Comparison of ENCODE assay signal across 1 cellular context in the genomic region with DNA sequence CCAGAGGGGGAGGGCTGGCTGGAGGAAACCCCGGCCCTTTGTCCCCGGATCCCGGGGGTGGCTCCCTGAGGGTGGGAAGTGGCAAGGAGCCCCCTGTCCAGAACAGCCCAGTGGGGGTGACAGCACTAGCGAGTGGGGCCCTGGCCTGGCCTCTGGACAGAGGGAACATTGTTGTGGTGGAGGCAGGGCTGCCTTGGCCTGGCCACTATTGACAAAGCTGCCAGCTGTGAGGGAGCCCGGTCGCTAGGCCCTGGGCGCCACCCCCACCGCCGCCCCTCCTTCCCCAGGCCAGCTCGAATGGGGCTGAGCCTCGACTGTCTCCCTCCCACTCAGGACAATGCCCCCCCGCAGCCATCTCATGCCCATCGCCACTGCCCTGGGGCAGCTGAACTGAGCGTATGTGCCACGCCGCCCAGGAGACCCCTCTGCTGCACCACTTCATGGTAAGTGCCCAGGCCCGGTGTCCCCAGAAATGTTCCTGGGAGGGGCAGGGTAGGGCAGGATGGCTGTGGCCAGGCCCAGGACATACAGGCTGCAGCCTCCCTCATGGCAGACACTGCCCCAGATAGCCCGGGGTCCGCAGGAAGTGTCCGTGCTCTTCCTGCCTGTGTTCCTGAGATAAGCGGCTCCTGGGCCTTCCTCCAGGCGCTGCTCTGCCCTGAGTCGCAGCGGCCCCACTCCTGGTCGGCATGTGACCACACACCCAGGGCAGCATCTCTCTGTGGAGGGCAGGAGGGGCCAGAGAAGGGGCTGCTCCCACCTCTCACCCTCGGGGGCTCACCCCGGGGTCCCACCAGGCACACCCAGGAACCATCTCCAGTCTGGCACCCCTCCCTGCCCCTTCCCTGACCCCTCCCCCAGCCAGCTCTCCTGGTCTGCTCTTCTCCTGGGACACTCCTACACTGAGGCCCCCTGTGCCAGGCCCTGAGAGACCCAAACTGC.
TF ChIP-seq lines count a peak whose summit lies in the region.

No MANE protein-coding gene starts in this region.

TF ChIP-seq in K562, 482 proteins besides CTCF, POLR2A, EP300 and RAD21 (continued from another document and continues in another):
- TF ChIP-seq, protein P1, sequence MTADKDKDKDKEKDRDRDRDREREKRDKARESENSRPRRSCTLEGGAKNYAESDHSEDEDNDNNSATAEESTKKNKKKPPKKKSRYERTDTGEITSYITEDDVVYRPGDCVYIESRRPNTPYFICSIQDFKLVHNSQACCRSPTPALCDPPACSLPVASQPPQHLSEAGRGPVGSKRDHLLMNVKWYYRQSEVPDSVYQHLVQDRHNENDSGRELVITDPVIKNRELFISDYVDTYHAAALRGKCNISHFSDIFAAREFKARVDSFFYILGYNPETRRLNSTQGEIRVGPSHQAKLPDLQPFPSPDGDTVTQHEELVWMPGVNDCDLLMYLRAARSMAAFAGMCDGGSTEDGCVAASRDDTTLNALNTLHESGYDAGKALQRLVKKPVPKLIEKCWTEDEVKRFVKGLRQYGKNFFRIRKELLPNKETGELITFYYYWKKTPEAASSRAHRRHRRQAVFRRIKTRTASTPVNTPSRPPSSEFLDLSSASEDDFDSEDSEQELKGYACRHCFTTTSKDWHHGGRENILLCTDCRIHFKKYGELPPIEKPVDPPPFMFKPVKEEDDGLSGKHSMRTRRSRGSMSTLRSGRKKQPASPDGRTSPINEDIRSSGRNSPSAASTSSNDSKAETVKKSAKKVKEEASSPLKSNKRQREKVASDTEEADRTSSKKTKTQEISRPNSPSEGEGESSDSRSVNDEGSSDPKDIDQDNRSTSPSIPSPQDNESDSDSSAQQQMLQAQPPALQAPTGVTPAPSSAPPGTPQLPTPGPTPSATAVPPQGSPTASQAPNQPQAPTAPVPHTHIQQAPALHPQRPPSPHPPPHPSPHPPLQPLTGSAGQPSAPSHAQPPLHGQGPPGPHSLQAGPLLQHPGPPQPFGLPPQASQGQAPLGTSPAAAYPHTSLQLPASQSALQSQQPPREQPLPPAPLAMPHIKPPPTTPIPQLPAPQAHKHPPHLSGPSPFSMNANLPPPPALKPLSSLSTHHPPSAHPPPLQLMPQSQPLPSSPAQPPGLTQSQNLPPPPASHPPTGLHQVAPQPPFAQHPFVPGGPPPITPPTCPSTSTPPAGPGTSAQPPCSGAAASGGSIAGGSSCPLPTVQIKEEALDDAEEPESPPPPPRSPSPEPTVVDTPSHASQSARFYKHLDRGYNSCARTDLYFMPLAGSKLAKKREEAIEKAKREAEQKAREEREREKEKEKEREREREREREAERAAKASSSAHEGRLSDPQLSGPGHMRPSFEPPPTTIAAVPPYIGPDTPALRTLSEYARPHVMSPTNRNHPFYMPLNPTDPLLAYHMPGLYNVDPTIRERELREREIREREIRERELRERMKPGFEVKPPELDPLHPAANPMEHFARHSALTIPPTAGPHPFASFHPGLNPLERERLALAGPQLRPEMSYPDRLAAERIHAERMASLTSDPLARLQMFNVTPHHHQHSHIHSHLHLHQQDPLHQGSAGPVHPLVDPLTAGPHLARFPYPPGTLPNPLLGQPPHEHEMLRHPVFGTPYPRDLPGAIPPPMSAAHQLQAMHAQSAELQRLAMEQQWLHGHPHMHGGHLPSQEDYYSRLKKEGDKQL (CRISPR knock-in tag; IDR thresholded peaks at IDR 0.05; ENCODE audit: borderline replicate concordance) = no peak
- TF ChIP-seq SMARCB1 (IDR thresholded peaks at IDR 0.05; ENCODE audit: insufficient read length, low read depth) = no peak
- TF ChIP-seq ZKSCAN8 (CRISPR knock-in tag; IDR thresholded peaks at IDR 0.05) = no peak
- TF ChIP-seq MCM5 (IDR thresholded peaks at IDR 0.05; ENCODE audit: low read depth) = no peak
- TF ChIP-seq SLC30A9 (CRISPR knock-in tag; IDR thresholded peaks at IDR 0.05) = no peak
- TF ChIP-seq ZNF212 (CRISPR knock-in tag; IDR thresholded peaks at IDR 0.05) = no peak
- no peak for TF ChIP-seq ZSCAN29 (IDR thresholded peaks at IDR 0.05)
- TF ChIP-seq ZNF780A (CRISPR knock-in tag; IDR thresholded peaks at IDR 0.05) = no peak
- TF ChIP-seq ZNF232 (CRISPR knock-in tag; IDR thresholded peaks at IDR 0.05) = no peak
- TF ChIP-seq, protein P2, sequence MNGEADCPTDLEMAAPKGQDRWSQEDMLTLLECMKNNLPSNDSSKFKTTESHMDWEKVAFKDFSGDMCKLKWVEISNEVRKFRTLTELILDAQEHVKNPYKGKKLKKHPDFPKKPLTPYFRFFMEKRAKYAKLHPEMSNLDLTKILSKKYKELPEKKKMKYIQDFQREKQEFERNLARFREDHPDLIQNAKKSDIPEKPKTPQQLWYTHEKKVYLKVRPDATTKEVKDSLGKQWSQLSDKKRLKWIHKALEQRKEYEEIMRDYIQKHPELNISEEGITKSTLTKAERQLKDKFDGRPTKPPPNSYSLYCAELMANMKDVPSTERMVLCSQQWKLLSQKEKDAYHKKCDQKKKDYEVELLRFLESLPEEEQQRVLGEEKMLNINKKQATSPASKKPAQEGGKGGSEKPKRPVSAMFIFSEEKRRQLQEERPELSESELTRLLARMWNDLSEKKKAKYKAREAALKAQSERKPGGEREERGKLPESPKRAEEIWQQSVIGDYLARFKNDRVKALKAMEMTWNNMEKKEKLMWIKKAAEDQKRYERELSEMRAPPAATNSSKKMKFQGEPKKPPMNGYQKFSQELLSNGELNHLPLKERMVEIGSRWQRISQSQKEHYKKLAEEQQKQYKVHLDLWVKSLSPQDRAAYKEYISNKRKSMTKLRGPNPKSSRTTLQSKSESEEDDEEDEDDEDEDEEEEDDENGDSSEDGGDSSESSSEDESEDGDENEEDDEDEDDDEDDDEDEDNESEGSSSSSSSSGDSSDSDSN (IDR thresholded peaks at IDR 0.05; ENCODE audit: borderline replicate concordance in 1 of 2, low read depth in 2 of 2, low read length in 2 of 2) = peak; percentile 69 to 82; a peak in 1 of 4 replicates
- TF ChIP-seq, protein P3, sequence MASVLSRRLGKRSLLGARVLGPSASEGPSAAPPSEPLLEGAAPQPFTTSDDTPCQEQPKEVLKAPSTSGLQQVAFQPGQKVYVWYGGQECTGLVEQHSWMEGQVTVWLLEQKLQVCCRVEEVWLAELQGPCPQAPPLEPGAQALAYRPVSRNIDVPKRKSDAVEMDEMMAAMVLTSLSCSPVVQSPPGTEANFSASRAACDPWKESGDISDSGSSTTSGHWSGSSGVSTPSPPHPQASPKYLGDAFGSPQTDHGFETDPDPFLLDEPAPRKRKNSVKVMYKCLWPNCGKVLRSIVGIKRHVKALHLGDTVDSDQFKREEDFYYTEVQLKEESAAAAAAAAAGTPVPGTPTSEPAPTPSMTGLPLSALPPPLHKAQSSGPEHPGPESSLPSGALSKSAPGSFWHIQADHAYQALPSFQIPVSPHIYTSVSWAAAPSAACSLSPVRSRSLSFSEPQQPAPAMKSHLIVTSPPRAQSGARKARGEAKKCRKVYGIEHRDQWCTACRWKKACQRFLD (CRISPR knock-in tag; IDR thresholded peaks at IDR 0.05) = peak; percentile 77; the same call in 1 of the 2 replicates
- no peak for TF ChIP-seq CBX2 (IDR thresholded peaks at IDR 0.05; ENCODE audit: insufficient read depth, low read length, poor library complexity, severe bottlenecking)
- TF ChIP-seq, protein P4, sequence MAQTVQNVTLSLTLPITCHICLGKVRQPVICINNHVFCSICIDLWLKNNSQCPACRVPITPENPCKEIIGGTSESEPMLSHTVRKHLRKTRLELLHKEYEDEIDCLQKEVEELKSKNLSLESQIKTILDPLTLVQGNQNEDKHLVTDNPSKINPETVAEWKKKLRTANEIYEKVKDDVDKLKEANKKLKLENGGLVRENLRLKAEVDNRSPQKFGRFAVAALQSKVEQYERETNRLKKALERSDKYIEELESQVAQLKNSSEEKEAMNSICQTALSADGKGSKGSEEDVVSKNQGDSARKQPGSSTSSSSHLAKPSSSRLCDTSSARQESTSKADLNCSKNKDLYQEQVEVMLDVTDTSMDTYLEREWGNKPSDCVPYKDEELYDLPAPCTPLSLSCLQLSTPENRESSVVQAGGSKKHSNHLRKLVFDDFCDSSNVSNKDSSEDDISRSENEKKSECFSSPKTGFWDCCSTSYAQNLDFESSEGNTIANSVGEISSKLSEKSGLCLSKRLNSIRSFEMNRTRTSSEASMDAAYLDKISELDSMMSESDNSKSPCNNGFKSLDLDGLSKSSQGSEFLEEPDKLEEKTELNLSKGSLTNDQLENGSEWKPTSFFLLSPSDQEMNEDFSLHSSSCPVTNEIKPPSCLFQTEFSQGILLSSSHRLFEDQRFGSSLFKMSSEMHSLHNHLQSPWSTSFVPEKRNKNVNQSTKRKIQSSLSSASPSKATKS (CRISPR knock-in tag; IDR thresholded peaks at IDR 0.05) = no peak
- TF ChIP-seq, protein P5, sequence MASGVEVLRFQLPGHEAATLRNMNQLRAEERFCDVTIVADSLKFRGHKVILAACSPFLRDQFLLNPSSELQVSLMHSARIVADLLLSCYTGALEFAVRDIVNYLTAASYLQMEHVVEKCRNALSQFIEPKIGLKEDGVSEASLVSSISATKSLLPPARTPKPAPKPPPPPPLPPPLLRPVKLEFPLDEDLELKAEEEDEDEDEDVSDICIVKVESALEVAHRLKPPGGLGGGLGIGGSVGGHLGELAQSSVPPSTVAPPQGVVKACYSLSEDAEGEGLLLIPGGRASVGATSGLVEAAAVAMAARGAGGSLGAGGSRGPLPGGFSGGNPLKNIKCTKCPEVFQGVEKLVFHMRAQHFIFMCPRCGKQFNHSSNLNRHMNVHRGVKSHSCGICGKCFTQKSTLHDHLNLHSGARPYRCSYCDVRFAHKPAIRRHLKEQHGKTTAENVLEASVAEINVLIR (CRISPR knock-in tag; IDR thresholded peaks at IDR 0.05) = no peak
- TF ChIP-seq YY1 (IDR thresholded peaks at IDR 0.05; ENCODE audit: borderline replicate concordance in 1 of 3, control insufficient read depth in 1 of 3, extremely low read depth in 1 of 3, insufficient read depth in 3 of 3, insufficient read length in 1 of 3, insufficient replicate concordance in 2 of 3, low read depth in 1 of 3, low read length in 2 of 3) = peak in 2 of 3 experiments; percentile 66 to 69
- TF ChIP-seq, protein P6, sequence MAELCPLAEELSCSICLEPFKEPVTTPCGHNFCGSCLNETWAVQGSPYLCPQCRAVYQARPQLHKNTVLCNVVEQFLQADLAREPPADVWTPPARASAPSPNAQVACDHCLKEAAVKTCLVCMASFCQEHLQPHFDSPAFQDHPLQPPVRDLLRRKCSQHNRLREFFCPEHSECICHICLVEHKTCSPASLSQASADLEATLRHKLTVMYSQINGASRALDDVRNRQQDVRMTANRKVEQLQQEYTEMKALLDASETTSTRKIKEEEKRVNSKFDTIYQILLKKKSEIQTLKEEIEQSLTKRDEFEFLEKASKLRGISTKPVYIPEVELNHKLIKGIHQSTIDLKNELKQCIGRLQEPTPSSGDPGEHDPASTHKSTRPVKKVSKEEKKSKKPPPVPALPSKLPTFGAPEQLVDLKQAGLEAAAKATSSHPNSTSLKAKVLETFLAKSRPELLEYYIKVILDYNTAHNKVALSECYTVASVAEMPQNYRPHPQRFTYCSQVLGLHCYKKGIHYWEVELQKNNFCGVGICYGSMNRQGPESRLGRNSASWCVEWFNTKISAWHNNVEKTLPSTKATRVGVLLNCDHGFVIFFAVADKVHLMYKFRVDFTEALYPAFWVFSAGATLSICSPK (IDR thresholded peaks at IDR 0.05; ENCODE audit: borderline replicate concordance) = no peak
- TF ChIP-seq, protein P7, sequence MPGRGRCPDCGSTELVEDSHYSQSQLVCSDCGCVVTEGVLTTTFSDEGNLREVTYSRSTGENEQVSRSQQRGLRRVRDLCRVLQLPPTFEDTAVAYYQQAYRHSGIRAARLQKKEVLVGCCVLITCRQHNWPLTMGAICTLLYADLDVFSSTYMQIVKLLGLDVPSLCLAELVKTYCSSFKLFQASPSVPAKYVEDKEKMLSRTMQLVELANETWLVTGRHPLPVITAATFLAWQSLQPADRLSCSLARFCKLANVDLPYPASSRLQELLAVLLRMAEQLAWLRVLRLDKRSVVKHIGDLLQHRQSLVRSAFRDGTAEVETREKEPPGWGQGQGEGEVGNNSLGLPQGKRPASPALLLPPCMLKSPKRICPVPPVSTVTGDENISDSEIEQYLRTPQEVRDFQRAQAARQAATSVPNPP (IDR thresholded peaks at IDR 0.05; ENCODE audit: borderline replicate concordance, insufficient read depth, insufficient read length) = no peak
- peak; percentile 62 for TF ChIP-seq KDM5B (IDR thresholded peaks at IDR 0.05; ENCODE audit: insufficient replicate concordance, low read depth, low read length)
- TF ChIP-seq, protein P8, sequence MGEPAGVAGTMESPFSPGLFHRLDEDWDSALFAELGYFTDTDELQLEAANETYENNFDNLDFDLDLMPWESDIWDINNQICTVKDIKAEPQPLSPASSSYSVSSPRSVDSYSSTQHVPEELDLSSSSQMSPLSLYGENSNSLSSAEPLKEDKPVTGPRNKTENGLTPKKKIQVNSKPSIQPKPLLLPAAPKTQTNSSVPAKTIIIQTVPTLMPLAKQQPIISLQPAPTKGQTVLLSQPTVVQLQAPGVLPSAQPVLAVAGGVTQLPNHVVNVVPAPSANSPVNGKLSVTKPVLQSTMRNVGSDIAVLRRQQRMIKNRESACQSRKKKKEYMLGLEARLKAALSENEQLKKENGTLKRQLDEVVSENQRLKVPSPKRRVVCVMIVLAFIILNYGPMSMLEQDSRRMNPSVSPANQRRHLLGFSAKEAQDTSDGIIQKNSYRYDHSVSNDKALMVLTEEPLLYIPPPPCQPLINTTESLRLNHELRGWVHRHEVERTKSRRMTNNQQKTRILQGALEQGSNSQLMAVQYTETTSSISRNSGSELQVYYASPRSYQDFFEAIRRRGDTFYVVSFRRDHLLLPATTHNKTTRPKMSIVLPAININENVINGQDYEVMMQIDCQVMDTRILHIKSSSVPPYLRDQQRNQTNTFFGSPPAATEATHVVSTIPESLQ (CRISPR knock-in tag; IDR thresholded peaks at IDR 0.05) = no peak
- no peak for TF ChIP-seq THRAP3 (IDR thresholded peaks at IDR 0.05; ENCODE audit: borderline replicate concordance)
- TF ChIP-seq, protein P9, sequence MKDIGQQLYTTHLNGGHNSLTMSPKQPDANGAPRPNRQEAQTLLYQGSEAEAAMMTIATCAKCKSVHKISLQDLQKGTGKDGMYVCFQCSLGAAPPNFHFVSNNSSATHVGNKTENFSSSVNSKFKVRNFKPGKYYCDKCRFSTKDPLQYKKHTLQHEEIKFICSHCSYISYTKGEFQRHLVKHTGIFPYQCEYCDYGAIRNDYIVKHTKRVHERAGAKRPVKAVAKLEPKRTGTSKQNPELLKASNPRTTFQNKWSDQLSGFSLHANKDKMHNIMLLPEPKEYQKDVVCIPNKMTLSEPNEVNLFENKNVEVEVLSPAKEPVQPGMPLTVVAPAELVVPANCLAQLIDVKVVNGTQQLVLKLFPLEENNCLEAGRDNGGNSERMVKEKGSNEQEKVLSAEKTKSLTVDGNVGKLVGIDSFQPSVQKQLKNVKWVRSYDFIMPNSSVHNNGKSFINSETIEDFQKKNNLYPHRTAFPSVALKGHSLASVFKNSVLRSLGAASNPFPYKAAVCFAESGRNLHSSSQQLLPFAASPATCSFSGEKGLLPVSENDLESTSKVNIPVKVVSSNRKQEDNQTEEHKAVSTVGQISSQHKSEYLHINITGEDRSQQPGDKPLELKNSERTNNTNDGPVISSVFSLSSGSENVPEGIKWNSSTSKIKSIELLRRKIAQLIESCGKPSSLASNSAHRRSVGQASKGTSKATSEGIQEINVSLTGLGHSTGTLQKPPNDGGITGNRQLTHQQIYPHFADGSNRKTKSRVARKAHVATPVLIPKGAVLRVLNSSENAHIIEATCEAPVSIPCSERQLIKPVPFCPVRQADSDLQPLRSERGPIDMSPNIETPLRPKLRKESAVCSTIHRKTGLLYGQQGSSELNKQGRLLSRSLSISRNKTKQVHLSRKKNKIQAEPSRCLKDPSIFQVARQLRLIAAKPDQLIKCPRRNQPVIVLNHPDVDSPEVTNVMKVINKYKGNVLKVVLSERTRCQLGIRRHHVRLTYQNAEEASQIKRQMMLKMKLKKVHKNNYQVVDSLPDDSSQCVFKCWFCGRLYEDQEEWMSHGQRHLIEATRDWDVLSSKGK (CRISPR knock-in tag; IDR thresholded peaks at IDR 0.05) = no peak
- TF ChIP-seq ARHGAP35 (IDR thresholded peaks at IDR 0.05; ENCODE audit: partially characterized antibody) = no peak
